Comparison of ENCODE assay signal across 20 cellular contexts in the genomic region with DNA sequence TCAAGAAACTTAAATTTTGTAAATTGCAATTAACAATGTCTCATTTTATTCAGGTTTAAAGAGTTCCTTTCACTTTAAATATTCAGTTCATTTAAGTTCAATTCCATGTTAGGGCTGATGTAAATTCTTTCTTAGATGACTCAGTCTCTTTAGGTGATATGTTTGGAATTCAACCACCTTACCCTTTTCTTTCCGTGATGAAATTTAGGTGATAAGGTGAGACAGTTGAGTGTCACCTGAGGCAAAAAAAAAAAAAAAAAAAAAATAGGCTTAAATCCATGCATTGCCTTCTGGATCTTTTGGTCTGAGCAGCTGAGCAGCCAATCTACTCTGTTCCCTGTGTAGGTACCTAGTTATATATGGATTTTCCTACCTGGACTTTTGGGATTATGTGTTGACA.
"Had no signal": no experiment of that assay in that cellular context is flagged by ENCODE, and none has a peak within 500 bp of the region (broad histone marks: within the 10 kb centered on the region; RNA-seq: fewer than 3 reads in every experiment).

No MANE protein-coding gene starts in this region.

- H3K9me3 ChIP-seq: left ventricle myocardium inferior, testis, upper lobe of left lung had no signal

- H3K4me3 ChIP-seq: coronary artery, left ventricle myocardium inferior, testis, upper lobe of left lung had no signal

- DNase-seq: activated CD8-positive, alpha-beta memory T cell treated with anti-CD3 and anti-CD28 coated beads for 24 hours; activated CD8-positive, alpha-beta memory T cell treated with anti-CD3 and anti-CD28 coated beads, Interleukin-2, amount 50 U/mL, for 4 hours; activated naive CD4-positive, alpha-beta T cell treated with Interleukin-2 at 50 U/mL for 16 hours; activated naive CD8-positive, alpha-beta T cell treated with anti-CD3 and anti-CD28 coated beads, Interleukin-2, amount 10 ng/mL, durations not matched to agents 7 days and 5 days; activated T-cell treated with anti-CD3 and anti-CD28 coated beads, Interleukin-2, amount 50 U/mL, for 24 hours; amniotic stem cell; cerebellar nuclear complex; endodermal cell; foreskin fibroblast; left ventricle myocardium inferior; midbrain; natural killer cell; stimulated activated CD4-positive, alpha-beta T cell treated with anti-CD3 and anti-CD28 coated beads, Interleukin-4, amount 100 ng/mL, for 1 hour; stimulated activated naive CD4-positive, alpha-beta T cell; T1000; testis; upper lobe of left lung had no signal

- H3K27ac ChIP-seq: coronary artery, left ventricle myocardium inferior, testis, upper lobe of left lung had no signal

- H3K27me3 ChIP-seq: testis, upper lobe of left lung had no signal

- H3K4me1 ChIP-seq: left ventricle myocardium inferior, testis, upper lobe of left lung had no signal

- H3K36me3 Mint-ChIP-seq: activated naive CD8-positive, alpha-beta T cell treated with anti-CD3 and anti-CD28 coated beads, Interleukin-2, amount 10 ng/mL, durations not matched to agents 7 days and 5 days; natural killer cell; WTC11 had no signal

- ATAC-seq: natural killer cell, WTC11 had no signal

- H3K27ac Mint-ChIP-seq: activated naive CD8-positive, alpha-beta T cell treated with anti-CD3 and anti-CD28 coated beads, Interleukin-2, amount 10 ng/mL, durations not matched to agents 7 days and 5 days; activated T-cell treated with anti-CD3 and anti-CD28 coated beads, Interleukin-2, amount 50 U/mL, for 24 hours; endodermal cell; natural killer cell; T-helper 1 cell treated with Interleukin-12 subunit alpha and Interleukin-12 subunit beta and Interleukin-4 antibody, amounts not matched to agents 30 μg/mL and 1 μg/mL, for 36 hours; WTC11 had no signal

- H3K9me3 Mint-ChIP-seq: activated naive CD8-positive, alpha-beta T cell treated with anti-CD3 and anti-CD28 coated beads, Interleukin-2, amount 10 ng/mL, durations not matched to agents 7 days and 5 days; activated T-cell treated with anti-CD3 and anti-CD28 coated beads, Interleukin-2, amount 50 U/mL, for 24 hours; endodermal cell; natural killer cell; T-helper 1 cell treated with Interleukin-12 subunit alpha and Interleukin-12 subunit beta and Interleukin-4 antibody, amounts not matched to agents 30 μg/mL and 1 μg/mL, for 36 hours had no signal

- H3K36me3 ChIP-seq: left ventricle myocardium inferior, upper lobe of left lung had no signal
